10 cellular contexts compared by ENCODE assay signal in genomic region chr2:156538083-156538504, GRCh38.
A peak's percentile ranks its signal among the peaks of the same experiment; 100 is the strongest.
DNase-seq lines count a peak whose midpoint lies in the region; ATAC-seq and TF ChIP-seq lines count a peak whose summit lies in the region.
"Had no signal": no experiment of that assay in that cellular context is flagged by ENCODE, and none has a peak within 500 bp of the region (broad histone marks: within the 10 kb centered on the region; RNA-seq: fewer than 3 reads in every experiment).

No MANE protein-coding gene starts in this region.

- no peaks in the 10 kb centered on the region for H3K9me3 ChIP-seq in Peyer's patch

- no peaks in the 10 kb centered on the region for H3K36me3 ChIP-seq in brain microvascular endothelial cell (replicated peaks)
- no peaks in the 10 kb centered on the region for H3K36me3 ChIP-seq in Peyer's patch

- H3K4me3 ChIP-seq in brain microvascular endothelial cell (ENCODE audit: low read depth, low read length) (no peak overlapping the region), Peyer's patch (no peak overlapping the region)

- no peak for TF ChIP-seq POLR2A in Peyer's patch (IDR thresholded peaks at IDR 0.05)

- H3K4me1 ChIP-seq in Peyer's patch: peaks cover 0 to 11% (median 0%) of the 10 kb centered on the region in 4 donors

- in situ Hi-C loops in brain microvascular endothelial cell (cut with HindIII; ENCODE audit: low pct_ligation_motif_present, low sequenced_read_pairs): no loop called here

- ATAC-seq in GM18498 (IDR thresholded peaks at IDR 0.05; ENCODE audit: unreplicated experiment) (peak; percentile 77), GM21447 (IDR thresholded peaks at IDR 0.05; ENCODE audit: unreplicated experiment) (peak; percentile 51), HG03139 (IDR thresholded peaks at IDR 0.05; ENCODE audit: unreplicated experiment) (peak; percentile 62)

- H3K27ac ChIP-seq in brain microvascular endothelial cell (peak overlapping the region; percentile 20), Peyer's patch (no peak overlapping the region)
- H3K27ac ChIP-seq: WERI-Rb-1 had no signal

- no peak for TF ChIP-seq CTCF in brain microvascular endothelial cell (IDR thresholded peaks at IDR 0.05; ENCODE audit: low read depth, low read length, missing control alignments)
- TF ChIP-seq CTCF in Peyer's patch (IDR thresholded peaks at IDR 0.05): no peak

- no peaks in the 10 kb centered on the region for H3K27me3 ChIP-seq in brain microvascular endothelial cell (replicated peaks)
- no peaks in the 10 kb centered on the region for H3K27me3 ChIP-seq in Peyer's patch

- no peak for DNase-seq in brain microvascular endothelial cell
- no peak for DNase-seq in NOMO-1 (lab: John Stamatoyannopoulos, UW; ENCODE audit: unreplicated experiment in 2 of 2)
- DNase-seq in Peyer's patch: no peak
- no peak for DNase-seq in NCI-H1436 treated with DMSO at 0.1 percent for 48 hours (lab: John Stamatoyannopoulos, UW)
- DNase-seq in activated T-cell treated with anti-CD3 and anti-CD28 coated beads for 4 hours: no peak
- DNase-seq: NCI-H510A treated with DMSO at 0.1 percent for 48 hours, WERI-Rb-1 had no signal
